Comparison of ENCODE assay signal across 8 cellular contexts in the genomic region with DNA sequence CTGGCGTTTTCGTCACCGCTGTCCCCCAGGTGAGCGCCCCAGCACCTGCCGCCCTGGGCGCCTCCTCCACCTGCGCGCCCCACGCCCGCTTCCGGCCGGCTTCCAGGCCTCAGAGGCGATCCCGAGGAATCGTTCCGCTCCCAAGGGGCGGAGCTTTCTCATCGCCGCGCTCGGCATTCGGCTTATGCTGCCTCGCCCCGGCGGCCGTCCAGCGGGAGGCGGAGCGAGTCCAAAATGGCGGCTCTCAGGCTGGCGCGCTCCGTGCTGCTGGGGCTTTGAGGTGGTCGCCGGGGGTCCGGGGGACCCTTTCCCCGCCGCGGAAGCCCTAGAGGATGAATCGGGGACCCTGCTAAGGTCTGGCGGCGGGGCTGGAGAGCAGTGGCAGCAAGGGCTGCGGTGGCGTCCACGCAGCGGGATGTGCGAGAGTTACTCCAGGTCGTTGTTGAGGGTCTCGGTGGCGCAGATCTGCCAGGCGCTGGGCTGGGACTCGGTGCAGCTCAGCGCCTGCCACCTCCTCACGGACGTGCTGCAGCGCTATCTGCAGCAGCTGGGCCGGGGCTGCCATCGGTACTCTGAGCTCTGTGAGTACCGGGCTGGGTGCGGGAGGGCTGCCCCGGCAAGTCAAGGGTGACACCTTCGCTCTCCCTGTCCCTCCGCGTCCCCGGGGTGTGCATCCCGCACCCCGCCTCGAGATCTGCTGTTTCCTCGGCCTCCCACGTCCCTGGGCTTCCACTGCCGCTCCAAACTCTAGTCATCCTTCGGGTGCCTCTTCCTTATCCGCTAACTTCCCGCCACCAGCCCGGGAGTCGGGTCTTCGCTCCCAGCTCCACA. TPM values are rescaled to one million over a fixed set of nuclear protein-coding genes. Genes with fewer than 3 reads are reported as not detected.
DNase-seq lines count a peak whose midpoint lies in the region; TF ChIP-seq lines count a peak whose summit lies in the region.

A gene with protein sequence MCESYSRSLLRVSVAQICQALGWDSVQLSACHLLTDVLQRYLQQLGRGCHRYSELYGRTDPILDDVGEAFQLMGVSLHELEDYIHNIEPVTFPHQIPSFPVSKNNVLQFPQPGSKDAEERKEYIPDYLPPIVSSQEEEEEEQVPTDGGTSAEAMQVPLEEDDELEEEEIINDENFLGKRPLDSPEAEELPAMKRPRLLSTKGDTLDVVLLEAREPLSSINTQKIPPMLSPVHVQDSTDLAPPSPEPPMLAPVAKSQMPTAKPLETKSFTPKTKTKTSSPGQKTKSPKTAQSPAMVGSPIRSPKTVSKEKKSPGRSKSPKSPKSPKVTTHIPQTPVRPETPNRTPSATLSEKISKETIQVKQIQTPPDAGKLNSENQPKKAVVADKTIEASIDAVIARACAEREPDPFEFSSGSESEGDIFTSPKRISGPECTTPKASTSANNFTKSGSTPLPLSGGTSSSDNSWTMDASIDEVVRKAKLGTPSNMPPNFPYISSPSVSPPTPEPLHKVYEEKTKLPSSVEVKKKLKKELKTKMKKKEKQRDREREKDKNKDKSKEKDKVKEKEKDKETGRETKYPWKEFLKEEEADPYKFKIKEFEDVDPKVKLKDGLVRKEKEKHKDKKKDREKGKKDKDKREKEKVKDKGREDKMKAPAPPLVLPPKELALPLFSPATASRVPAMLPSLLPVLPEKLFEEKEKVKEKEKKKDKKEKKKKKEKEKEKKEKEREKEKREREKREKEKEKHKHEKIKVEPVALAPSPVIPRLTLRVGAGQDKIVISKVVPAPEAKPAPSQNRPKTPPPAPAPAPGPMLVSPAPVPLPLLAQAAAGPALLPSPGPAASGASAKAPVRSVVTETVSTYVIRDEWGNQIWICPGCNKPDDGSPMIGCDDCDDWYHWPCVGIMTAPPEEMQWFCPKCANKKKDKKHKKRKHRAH (plus strand): TSS at position 211 of the 831 bp plus-strand sequence. CDS start 205 bp downstream, at position 416.

- H3K4me3 Mint-ChIP-seq in H9, result peak within 1 kb of the TSS; percentile 98 to 100

- no peak within 1 kb of the TSS for H4K91ac ChIP-seq in H9 (ENCODE audit: insufficient read length, low read depth, low read length)

- no peaks in the 10 kb centered on the region for H3K27me3 ChIP-seq in H9 (ENCODE audit: insufficient read depth, low read length)
- peaks cover 13% of the 10 kb centered on the region for H3K27me3 ChIP-seq in Loucy (ENCODE audit: insufficient read depth, low read length, poor library complexity, severe bottlenecking)
- H3K27me3 ChIP-seq in SJSA1 (replicated peaks), result no peaks in the 10 kb centered on the region; the same call in 1 of the 2 replicates
- no peaks in the 10 kb centered on the region for H3K27me3 ChIP-seq in neuron (ENCODE audit: insufficient read depth, low read length)
- H3K27me3 ChIP-seq in stomach smooth muscle (ENCODE audit: control insufficient read depth in 1 of 2, insufficient read depth in 2 of 2, low read length in 2 of 2), result no peaks in the 10 kb centered on the region

- H3K18ac ChIP-seq in H9 (ENCODE audit: insufficient read length, low read depth, low read length), result peak within 1 kb of the TSS; percentile 2

- H3K9me3 Mint-ChIP-seq in H9, result peaks cover 0 to 2% of the 10 kb centered on the region in 2 experiments; a peak in 1 of 5 replicates

- H4K20me1 ChIP-seq in H9 (ENCODE audit: control insufficient read depth, insufficient read depth, insufficient read length) (no peaks in the 10 kb centered on the region), Loucy (ENCODE audit: insufficient read depth, low read length, poor library complexity, severe bottlenecking) (peaks cover 9% of the 10 kb centered on the region)

- H3K36me3 ChIP-seq in Loucy (ENCODE audit: insufficient read depth, low read length) (no peaks in the 10 kb centered on the region), SJSA1 (peaks cover 13% of the 10 kb centered on the region), neuron (ENCODE audit: insufficient read depth, low read length) (no peaks in the 10 kb centered on the region), stomach smooth muscle (ENCODE audit: control insufficient read depth in 2 of 2, insufficient read depth in 2 of 2, low read length in 2 of 2) (peaks cover 3 to 5% of the 10 kb centered on the region in 2 donors)

- H2BK15ac ChIP-seq in H9 (ENCODE audit: low read depth, low read length), result no peak within 1 kb of the TSS

- DNase-seq in GM03348 (ENCODE audit: low spot score), result peak; percentile 95
- DNase-seq in H9, result peak; percentile 88
- peak; percentile 78 to 84 for DNase-seq in SJSA1 (ENCODE audit: low read depth in 1 of 2, low spot score in 2 of 2)
- DNase-seq in activated gamma-delta T cell treated with anti-CD3 and anti-CD28 coated beads, Interleukin-2, amount 50 U/mL, for 16 hours (ENCODE audit: low read depth), result peak; percentile 87
- peak; percentile 78 for DNase-seq in foreskin melanocyte

- H2BK20ac ChIP-seq in H9 (ENCODE audit: low read depth, low read length, poor library complexity, severe bottlenecking), result no peak within 1 kb of the TSS

- H3K9me2 ChIP-seq in Loucy (replicated peaks; ENCODE audit: low read depth, low read length), result no peaks in the 10 kb centered on the region

- H3K79me2 ChIP-seq in H9 (ENCODE audit: insufficient read depth, low read length) (no peaks in the 10 kb centered on the region), Loucy (ENCODE audit: insufficient read depth, low read length) (peaks cover 44% of the 10 kb centered on the region)

- peaks cover 10% of the 10 kb centered on the region for H3K23me2 ChIP-seq in H9 (ENCODE audit: insufficient read length, low read depth, low read length, poor library complexity, severe bottlenecking)

- H3K4me1 Mint-ChIP-seq in H9, result peaks cover 18% of the 10 kb centered on the region in 2 experiments

- H3T11ph ChIP-seq in H9 (ENCODE audit: low read length), result no peak within 1 kb of the TSS

- WGBS in H9 (ENCODE audit: extremely low coverage, insufficient read length, low lambda C conversion rate), result no CpG with 5 or more reads among the region's 77 CpGs

- H3K9me3 ChIP-seq in H9 (ENCODE audit: control insufficient read depth, low read depth, low read length) (no peaks in the 10 kb centered on the region), Loucy (ENCODE audit: insufficient read depth, low read depth, low read length) (no peaks in the 10 kb centered on the region), SJSA1 (replicated peaks) (no peaks in the 10 kb centered on the region), neuron (ENCODE audit: low read length) (no peaks in the 10 kb centered on the region), stomach smooth muscle (ENCODE audit: control insufficient read depth in 2 of 2, low read length in 2 of 2) (no peaks in the 10 kb centered on the region)

- H3K4me2 ChIP-seq in H9 (ENCODE audit: insufficient read depth, insufficient read length, low read length) (peak within 1 kb of the TSS; percentile 78), Loucy (ENCODE audit: low read depth, low read length, poor library complexity, severe bottlenecking) (peak within 1 kb of the TSS; percentile 94)

- no peaks in the 10 kb centered on the region for H3F3A ChIP-seq in Loucy (ENCODE audit: low read depth)

- H2BK5ac ChIP-seq in H9 (ENCODE audit: insufficient read length, low read length), result no peak within 1 kb of the TSS

- H3K14ac ChIP-seq in H9 (ENCODE audit: insufficient read depth, low read length), result peak within 1 kb of the TSS; percentile 49; the same call in 1 of the 2 replicates

- H2AK5ac ChIP-seq in H9 (ENCODE audit: insufficient read length, low read length), result no peak within 1 kb of the TSS

- H3K23ac ChIP-seq in H9 (ENCODE audit: insufficient read length, low read depth, low read length), result no peak within 1 kb of the TSS

- H2BK12ac ChIP-seq in H9 (ENCODE audit: insufficient read length, low read depth, low read length), result no peak within 1 kb of the TSS

- TF ChIP-seq CTCF in H9 (conservative IDR thresholded peaks at IDR 0.05) (no peak), Loucy (conservative IDR thresholded peaks at IDR 0.05; ENCODE audit: low read length) (no peak)

- H3K4me3 ChIP-seq in Loucy (ENCODE audit: low read length, poor library complexity, severe bottlenecking), result peak within 1 kb of the TSS; percentile 96
- H3K4me3 ChIP-seq in SJSA1, result peak within 1 kb of the TSS; percentile 83
- H3K4me3 ChIP-seq in neuron (ENCODE audit: low read length), result peak within 1 kb of the TSS; percentile 95
- H3K4me3 ChIP-seq in stomach smooth muscle (ENCODE audit: low read length in 2 of 2), result peak within 1 kb of the TSS; percentile 84 to 99

- no peak within 1 kb of the TSS for H3K56ac ChIP-seq in H9 (ENCODE audit: insufficient read length, low read depth, low read length)

- peaks cover 15% of the 10 kb centered on the region for H3K27me3 Mint-ChIP-seq in H9 (ENCODE audit: low read depth)

- H2BK120ac ChIP-seq in H9 (ENCODE audit: low read depth, low read length, poor library complexity, severe bottlenecking), result no peak within 1 kb of the TSS

- H3K27ac ChIP-seq in H9 (ENCODE audit: insufficient read length, low read depth, low read length) (no peak within 1 kb of the TSS), SJSA1 (0 out of 2 replicates have a peak within 1 kb of the TSS, but pooled peaks have one; percentile 16), stomach smooth muscle (ENCODE audit: low read length) (peak within 1 kb of the TSS; percentile 18)

- no peaks in the 10 kb centered on the region for H3K79me1 ChIP-seq in H9 (ENCODE audit: insufficient read depth, low read depth, low read length, poor library complexity, severe bottlenecking)

- no peak within 1 kb of the TSS for H4K8ac ChIP-seq in H9 (replicated peaks; ENCODE audit: insufficient read length, low read depth, low read length)

- H3K4me1 ChIP-seq in H9 (ENCODE audit: insufficient read depth, low read length) (no peaks in the 10 kb centered on the region), Loucy (ENCODE audit: insufficient read depth, low read length, poor library complexity, severe bottlenecking) (peaks cover 27% of the 10 kb centered on the region), SJSA1 (replicated peaks) (peaks cover 9% of the 10 kb centered on the region), neuron (ENCODE audit: insufficient read depth, low read length) (peaks cover 17% of the 10 kb centered on the region), stomach smooth muscle (ENCODE audit: control insufficient read depth, insufficient read depth, low read length) (peaks cover 17% of the 10 kb centered on the region)

- peak within 1 kb of the TSS; percentile 82 to 98 (median 95) for H3K27ac Mint-ChIP-seq in H9

- H3K4ac ChIP-seq in H9 (ENCODE audit: low read depth, low read length), result no peak within 1 kb of the TSS

- peak within 1 kb of the TSS; percentile 82 for H3K9ac ChIP-seq in H9 (ENCODE audit: extremely low read depth, insufficient read length, low read length)
- peak within 1 kb of the TSS; percentile 80 for H3K9ac ChIP-seq in Loucy (ENCODE audit: low read depth, low read length, poor library complexity, severe bottlenecking)
- H3K9ac ChIP-seq in stomach smooth muscle (ENCODE audit: low read length in 2 of 2), result peak within 1 kb of the TSS; percentile 64 to 86

- peaks cover 0 to 3% (median 0%) of the 10 kb centered on the region in 3 experiments; a peak in 2 of 7 replicates for H3K36me3 Mint-ChIP-seq in H9 (ENCODE audit: insufficient read depth in 1 of 3, low read depth in 3 of 3)

- H4K5ac ChIP-seq in H9 (ENCODE audit: insufficient read length, low read depth, low read length), result no peak within 1 kb of the TSS

- H2AFZ ChIP-seq in H9 (ENCODE audit: low read length) (no peak within 1 kb of the TSS), Loucy (ENCODE audit: low read length) (peak within 1 kb of the TSS; percentile 91), neuron (ENCODE audit: low read depth, low read length) (peak within 1 kb of the TSS; percentile 96)

RNA-seq across cellular contexts. Expression of the gene that starts here (rescaled TPM):
- 10.1 and 10.2 TPM in 2 replicates for total RNA-seq in H9 (2021)
- total RNA-seq in SJSA1 (2014; rRNA removed; shearing (Covaris generic)), result 4.4 and 4.6 TPM in 2 replicates
